ENCODE assay signal across 17 cellular contexts in the genomic region with DNA sequence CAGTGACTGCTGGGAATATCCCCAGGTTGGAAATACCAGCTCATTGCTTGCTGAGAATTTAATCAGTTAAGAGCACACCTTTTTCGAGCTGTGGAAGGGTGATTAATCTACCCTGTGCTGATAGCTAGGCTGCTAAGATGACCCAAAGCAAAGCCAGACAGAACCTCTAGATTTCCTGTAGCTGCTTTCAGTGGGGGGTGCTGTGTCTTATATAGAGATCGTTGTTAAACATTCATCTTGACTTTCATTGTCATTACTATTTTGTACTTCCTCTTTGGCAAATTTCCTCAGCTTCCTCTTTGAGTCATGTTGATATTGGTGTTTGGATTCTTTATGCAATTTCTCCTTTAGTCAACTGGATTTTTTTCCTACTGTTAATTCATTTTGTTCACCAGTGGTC.
DNase-seq lines count a peak whose midpoint lies in the region; ATAC-seq and TF ChIP-seq lines count a peak whose summit lies in the region.
"Had no signal": no experiment of that assay in that cellular context is flagged by ENCODE, and none has a peak within 500 bp of the region (broad histone marks: within the 10 kb centered on the region; RNA-seq: fewer than 3 reads in every experiment).

No MANE protein-coding gene starts in this region.

- no peaks in the 10 kb centered on the region for H3K79me2 ChIP-seq in PC-3 (ENCODE audit: low read length)

- H3K9me3 ChIP-seq in right cardiac atrium (ENCODE audit: control insufficient read depth, low read length), result no peaks in the 10 kb centered on the region
- H3K9me3 ChIP-seq in PC-3 (ENCODE audit: low read length), result no peaks in the 10 kb centered on the region
- H3K9me3 ChIP-seq: Caco-2 had no signal

- H3K27ac Mint-ChIP-seq in stimulated activated naive B cell treated with anti-CD40 and anti-IgM and Interleukin-4, amounts not matched to agents 10 μg/mL and 1 μg/mL and 100 μg/mL, for 72 hours, result no peak overlapping the region
- H3K27ac Mint-ChIP-seq: activated naive CD8-positive, alpha-beta T cell treated with anti-CD3 and anti-CD28 coated beads, Interleukin-2, amount 10 ng/mL, durations not matched to agents 7 days and 5 days had no signal

- WGBS in right cardiac atrium, result 40% methylated on average over 2 of the region's 2 CpGs

- H3K27me3 Mint-ChIP-seq in stimulated activated naive B cell treated with anti-CD40 and anti-IgM and Interleukin-4, amounts not matched to agents 10 μg/mL and 1 μg/mL and 100 μg/mL, for 72 hours, result no peaks in the 10 kb centered on the region
- H3K27me3 Mint-ChIP-seq: activated naive CD8-positive, alpha-beta T cell treated with anti-CD3 and anti-CD28 coated beads, Interleukin-2, amount 10 ng/mL, durations not matched to agents 7 days and 5 days had no signal

- no peak overlapping the region for H3K4me3 Mint-ChIP-seq in stimulated activated naive B cell treated with anti-CD40 and anti-IgM and Interleukin-4, amounts not matched to agents 10 μg/mL and 1 μg/mL and 100 μg/mL, for 72 hours
- H3K4me3 Mint-ChIP-seq: activated naive CD8-positive, alpha-beta T cell treated with anti-CD3 and anti-CD28 coated beads, Interleukin-2, amount 10 ng/mL, durations not matched to agents 7 days and 5 days; neural crest cell had no signal

- intact Hi-C loops in left cardiac atrium (cut with DNase I) (no loop called here), right cardiac atrium (cut with DNase I) (no loop called here), PC-3 (cut with micrococcal nuclease) (no loop called here)

- no peaks in the 10 kb centered on the region for H4K20me1 ChIP-seq in PC-3 (ENCODE audit: low read length)

- H3K27me3 ChIP-seq in right cardiac atrium (ENCODE audit: control insufficient read depth, insufficient read depth), result no peaks in the 10 kb centered on the region
- H3K27me3 ChIP-seq in PC-3 (ENCODE audit: low read length), result no peaks in the 10 kb centered on the region

- H3K4me1 Mint-ChIP-seq in stimulated activated naive B cell treated with anti-CD40 and anti-IgM and Interleukin-4, amounts not matched to agents 10 μg/mL and 1 μg/mL and 100 μg/mL, for 72 hours, result peaks cover 8 to 14% of the 10 kb centered on the region in 2 donors
- H3K4me1 Mint-ChIP-seq: activated naive CD8-positive, alpha-beta T cell treated with anti-CD3 and anti-CD28 coated beads, Interleukin-2, amount 10 ng/mL, durations not matched to agents 7 days and 5 days had no signal

- H3K9ac ChIP-seq in PC-3 (ENCODE audit: low read length), result no peak overlapping the region

- no peaks in the 10 kb centered on the region for H3K9me2 ChIP-seq in PC-3 (replicated peaks; ENCODE audit: low read length)

- CTCF ChIA-PET in PC-3 (lab: Charles Lee), result interaction anchor here (1.0 to 1.1 kb wide), 2 partner anchors 25 to 846 kb away, joined by 3 to 4 read pairs; no protein-coding TSS in a partner anchor

- no peaks in the 10 kb centered on the region for H3K36me3 Mint-ChIP-seq in stimulated activated naive B cell treated with anti-CD40 and anti-IgM and Interleukin-4, amounts not matched to agents 10 μg/mL and 1 μg/mL and 100 μg/mL, for 72 hours
- H3K36me3 Mint-ChIP-seq: activated naive CD8-positive, alpha-beta T cell treated with anti-CD3 and anti-CD28 coated beads, Interleukin-2, amount 10 ng/mL, durations not matched to agents 7 days and 5 days had no signal

- no peak for DNase-seq in left cardiac atrium
- DNase-seq in right cardiac atrium, result no peak
- peak; percentile 84 for DNase-seq in PC-3
- peak; percentile 33 for DNase-seq in fibroblast of the aortic adventitia (ENCODE audit: low read depth)
- DNase-seq in stimulated activated naive B cell treated with anti-CD40 and anti-IgM and Interleukin-4, amounts not matched to agents 10 μg/mL and 1 μg/mL and 100 μg/mL, for 72 hours, result no peak
- no peak for DNase-seq in nucleus accumbens (lab: John Stamatoyannopoulos, UW)
- no peak for DNase-seq in ecto neural progenitor cell (ENCODE audit: low spot score)
- DNase-seq: ACHN; activated CD4-positive, alpha-beta T cell treated with anti-CD3 and anti-CD28 coated beads for 4 hours; activated naive CD8-positive, alpha-beta T cell treated with anti-CD3 and anti-CD28 coated beads, Interleukin-2, amount 10 ng/mL, durations not matched to agents 7 days and 5 days; Caco-2; cerebellar nuclear complex; NCI-H2029 treated with DMSO at 0.1 percent for 48 hours; NK-92 treated with Interleukin-12 subunit alpha and Interleukin-12 subunit beta, amount 100 ng/mL, for 24 hours; T-helper 1 cell had no signal

- H3K27ac ChIP-seq in right cardiac atrium (ENCODE audit: low read length), result no peak overlapping the region
- peak overlapping the region; percentile 17 for H3K27ac ChIP-seq in PC-3 (ENCODE audit: low read length)

- peaks cover 9% of the 10 kb centered on the region for H3K4me1 ChIP-seq in right cardiac atrium (ENCODE audit: control insufficient read depth, insufficient read depth, low read length)
- H3K4me1 ChIP-seq in PC-3 (ENCODE audit: insufficient read depth, low read length), result peaks cover 33% of the 10 kb centered on the region
- H3K4me1 ChIP-seq: Caco-2 had no signal

- TF ChIP-seq CTCF in PC-3 (conservative IDR thresholded peaks at IDR 0.05; ENCODE audit: low read depth, low read length) (peak; percentile 20; the same call in 1 of the 2 replicates), fibroblast of the aortic adventitia (IDR thresholded peaks at IDR 0.05; ENCODE audit: insufficient read depth, low read length) (no peak)

- ATAC-seq in left cardiac atrium, result peak; percentile 21 to 27
- ATAC-seq in right cardiac atrium, result no peak
- ATAC-seq in PC-3, result peak; percentile 81
- peak; percentile 49 to 57 for ATAC-seq in stimulated activated naive B cell treated with anti-CD40 and anti-IgM and Interleukin-4, amounts not matched to agents 10 μg/mL and 1 μg/mL and 100 μg/mL, for 72 hours (replicated peaks)
- no peak for ATAC-seq in GM18870 (IDR thresholded peaks at IDR 0.05; ENCODE audit: unreplicated experiment)

- H3K4me3 ChIP-seq in right cardiac atrium (ENCODE audit: low read length) (no peak overlapping the region), PC-3 (ENCODE audit: low read length) (no peak overlapping the region), fibroblast of the aortic adventitia (ENCODE audit: low read depth, low read length) (no peak overlapping the region)

- POLR2A ChIA-PET in PC-3 (lab: Charles Lee; ENCODE audit: unreplicated experiment), result interaction anchor here (0.6 kb wide), 2 partner anchors 342 to 392 kb away, joined by 3 to 4 read pairs; no protein-coding TSS in a partner anchor

- H3K4me2 ChIP-seq in PC-3 (ENCODE audit: low read length), result peak overlapping the region; percentile 34

- no peaks in the 10 kb centered on the region for H3K36me3 ChIP-seq in PC-3 (ENCODE audit: low read depth, low read length)

- no TSS peak for BruUV-seq in PC-3 (replicated peaks; lab: Mats Ljungman, UMichigan)

- no peaks in the 10 kb centered on the region for H3F3A ChIP-seq in PC-3 (ENCODE audit: low read length, unreplicated experiment)

- peak overlapping the region; percentile 19; the same call in 1 of the 2 replicates for H2AFZ ChIP-seq in PC-3 (ENCODE audit: low read length)

- H3K9me3 Mint-ChIP-seq in stimulated activated naive B cell treated with anti-CD40 and anti-IgM and Interleukin-4, amounts not matched to agents 10 μg/mL and 1 μg/mL and 100 μg/mL, for 72 hours, result no peaks in the 10 kb centered on the region
- H3K9me3 Mint-ChIP-seq: activated naive CD8-positive, alpha-beta T cell treated with anti-CD3 and anti-CD28 coated beads, Interleukin-2, amount 10 ng/mL, durations not matched to agents 7 days and 5 days; neural crest cell had no signal

Comparison
In these comparisons a context has a peak if more than half of its experiments do, and no peak if none do; other contexts are left out.
1. ATAC-seq: peak in left cardiac atrium (2 of 2), PC-3 (single experiment) and stimulated activated naive B cell treated with anti-CD40 and anti-IgM and Interleukin-4, amounts not matched to agents 10 μg/mL and 1 μg/mL and 100 μg/mL, for 72 hours (2 of 2); none in right cardiac atrium (0 of 2) and GM18870 (single experiment).
2. DNase-seq: peak in PC-3 (single experiment) and fibroblast of the aortic adventitia (single experiment); none in left cardiac atrium (single experiment), right cardiac atrium (0 of 3), stimulated activated naive B cell treated with anti-CD40 and anti-IgM and Interleukin-4, amounts not matched to agents 10 μg/mL and 1 μg/mL and 100 μg/mL, for 72 hours (single experiment), nucleus accumbens (0 of 56) and ecto neural progenitor cell (single experiment).